ENCODE assay signal across 9 cellular contexts in genomic region chr10:119211176-119211575, GRCh38. TPM values are rescaled to one million over a fixed set of nuclear protein-coding genes. Genes with fewer than 3 reads are reported as not detected.
DNase-seq lines count a peak whose midpoint lies in the region; ATAC-seq lines count a peak whose summit lies in the region.
"Had no signal": no experiment of that assay in that cellular context is flagged by ENCODE, and none has a peak within 500 bp of the region (broad histone marks: within the 10 kb centered on the region; RNA-seq: fewer than 3 reads in every experiment).

No MANE protein-coding gene starts in this region.

- H3K9me3 Mint-ChIP-seq in activated CD4-positive, alpha-beta T cell treated with anti-CD3 and anti-CD28 coated beads, Interleukin-2, amount 10 ng/mL, durations not matched to agents 24 days and 14 days, result no peaks in the 10 kb centered on the region
- no peaks in the 10 kb centered on the region for H3K9me3 Mint-ChIP-seq in activated naive CD8-positive, alpha-beta T cell treated with anti-CD3 and anti-CD28 coated beads for 36 hours
- no peaks in the 10 kb centered on the region for H3K9me3 Mint-ChIP-seq in immature natural killer cell

- H3K27ac Mint-ChIP-seq in activated CD4-positive, alpha-beta T cell treated with anti-CD3 and anti-CD28 coated beads, Interleukin-2, amount 10 ng/mL, durations not matched to agents 24 days and 14 days, result peak overlapping the region; percentile 93
- H3K27ac Mint-ChIP-seq in activated naive CD8-positive, alpha-beta T cell treated with anti-CD3 and anti-CD28 coated beads for 36 hours, result peak overlapping the region; percentile 92
- H3K27ac Mint-ChIP-seq in immature natural killer cell, result peak overlapping the region; percentile 89 to 97 (median 93)

- H3K4me1 Mint-ChIP-seq in activated CD4-positive, alpha-beta T cell treated with anti-CD3 and anti-CD28 coated beads, Interleukin-2, amount 10 ng/mL, durations not matched to agents 24 days and 14 days, result peaks cover 62% of the 10 kb centered on the region
- H3K4me1 Mint-ChIP-seq in activated naive CD8-positive, alpha-beta T cell treated with anti-CD3 and anti-CD28 coated beads for 36 hours, result peaks cover 59% of the 10 kb centered on the region
- peaks cover 64 to 65% of the 10 kb centered on the region in 2 donors for H3K4me1 Mint-ChIP-seq in immature natural killer cell

- H3K27me3 ChIP-seq in subcutaneous abdominal adipose tissue (ENCODE audit: control insufficient read depth in 5 of 5, insufficient read depth in 4 of 5, low read length in 5 of 5), result peaks cover 0 to 3% (median 0%) of the 10 kb centered on the region in 5 donors

- no peaks in the 10 kb centered on the region for H3K27me3 Mint-ChIP-seq in activated CD4-positive, alpha-beta T cell treated with anti-CD3 and anti-CD28 coated beads, Interleukin-2, amount 10 ng/mL, durations not matched to agents 24 days and 14 days
- H3K27me3 Mint-ChIP-seq in activated naive CD8-positive, alpha-beta T cell treated with anti-CD3 and anti-CD28 coated beads for 36 hours, result no peaks in the 10 kb centered on the region
- peaks cover 4 to 14% (median 4%) of the 10 kb centered on the region in 3 donors for H3K27me3 Mint-ChIP-seq in immature natural killer cell (ENCODE audit: low read depth in 3 of 3)

- peak overlapping the region; percentile 13 for H3K27ac ChIP-seq in subcutaneous abdominal adipose tissue (ENCODE audit: low read depth, low read length)

- H3K4me3 ChIP-seq in subcutaneous abdominal adipose tissue (ENCODE audit: low read depth in 1 of 5, low read length in 5 of 5), result no peak overlapping the region

- intact Hi-C loops in activated CD4-positive, alpha-beta T cell treated with anti-CD3 and anti-CD28 coated beads, Interleukin-2, amount 10 ng/mL, durations not matched to agents 24 days and 14 days (cut with micrococcal nuclease), result no loop called here

- peaks cover 0 to 3% (median 0%) of the 10 kb centered on the region in 5 donors for H3K36me3 ChIP-seq in subcutaneous abdominal adipose tissue (ENCODE audit: control insufficient read depth in 5 of 5, insufficient read depth in 5 of 5, low read length in 5 of 5)

- H3K4me1 ChIP-seq in subcutaneous abdominal adipose tissue (ENCODE audit: control insufficient read depth in 5 of 5, insufficient read depth in 5 of 5, low read length in 5 of 5), result peaks cover 2 to 57% (median 48%) of the 10 kb centered on the region in 5 donors

- peaks cover 3% of the 10 kb centered on the region for H3K36me3 Mint-ChIP-seq in activated CD4-positive, alpha-beta T cell treated with anti-CD3 and anti-CD28 coated beads, Interleukin-2, amount 10 ng/mL, durations not matched to agents 24 days and 14 days (ENCODE audit: low read depth)
- peaks cover 5% of the 10 kb centered on the region for H3K36me3 Mint-ChIP-seq in activated naive CD8-positive, alpha-beta T cell treated with anti-CD3 and anti-CD28 coated beads for 36 hours
- no peaks in the 10 kb centered on the region for H3K36me3 Mint-ChIP-seq in immature natural killer cell

- peak overlapping the region; percentile 82 for H3K4me3 Mint-ChIP-seq in activated CD4-positive, alpha-beta T cell treated with anti-CD3 and anti-CD28 coated beads, Interleukin-2, amount 10 ng/mL, durations not matched to agents 24 days and 14 days
- H3K4me3 Mint-ChIP-seq in activated naive CD8-positive, alpha-beta T cell treated with anti-CD3 and anti-CD28 coated beads for 36 hours, result peak overlapping the region; percentile 72
- peak overlapping the region; percentile 33 to 85 (median 75) for H3K4me3 Mint-ChIP-seq in immature natural killer cell

- ATAC-seq in GM21737 (IDR thresholded peaks at IDR 0.05; ENCODE audit: unreplicated experiment), result no peak

- H3K9me3 ChIP-seq in subcutaneous abdominal adipose tissue (ENCODE audit: control insufficient read depth in 5 of 5, low read length in 5 of 5), result no peaks in the 10 kb centered on the region

- H3K9ac ChIP-seq in subcutaneous abdominal adipose tissue (ENCODE audit: low read length in 5 of 5), result peak overlapping the region in 1 of 5 donors; percentile 30

- DNase-seq in activated CD4-positive, alpha-beta T cell treated with anti-CD3 and anti-CD28 coated beads, Interleukin-2, amount 10 ng/mL, durations not matched to agents 24 days and 14 days, result no peak
- DNase-seq in activated CD4-positive, alpha-beta T cell treated with anti-CD3 and anti-CD28 coated beads, Interleukin-2, amount 50 U/mL, for 48 hours, result no peak
- no peak for DNase-seq in activated naive CD8-positive, alpha-beta T cell treated with anti-CD3 and anti-CD28 coated beads for 36 hours
- DNase-seq in immature natural killer cell, result no peak
- DNase-seq in AG08395 (ENCODE audit: low spot score), result no peak
- no peak for DNase-seq in stimulated activated CD4-positive, alpha-beta T cell treated with anti-CD3 and anti-CD28 coated beads, Interleukin-4, amount 100 ng/mL, for 1 hour
- DNase-seq: NCI-H1048 had no signal

RNA-seq across cellular contexts. Expression of gene GRK5, which starts 3.8 kb away (rescaled TPM):
- total RNA-seq in activated CD4-positive, alpha-beta T cell treated with anti-CD3 and anti-CD28 coated beads, Interleukin-2, amount 10 ng/mL, durations not matched to agents 24 days and 14 days, result 25.6 and 27.3 TPM in 2 replicates
- total RNA-seq in activated naive CD8-positive, alpha-beta T cell treated with anti-CD3 and anti-CD28 coated beads for 36 hours, result 10 to 100 TPM; 12.8 TPM
- 10 to 100 TPM in 1 of 3 donors, 1 to 10 TPM in 2; 2.1 to 12.4 (median 3.3) TPM for polyA plus RNA-seq in immature natural killer cell

RNA-seq across cellular contexts. Expression of gene PRDX3, which starts 32.6 kb away (rescaled TPM):
- total RNA-seq in activated CD4-positive, alpha-beta T cell treated with anti-CD3 and anti-CD28 coated beads, Interleukin-2, amount 10 ng/mL, durations not matched to agents 24 days and 14 days, result 179 and 180 TPM in 2 replicates
- total RNA-seq in activated naive CD8-positive, alpha-beta T cell treated with anti-CD3 and anti-CD28 coated beads for 36 hours, result 100 to 1,000 TPM; 232 to 249 TPM
- 10 to 100 TPM; 61.6 to 99.8 (median 76.5) TPM for polyA plus RNA-seq in immature natural killer cell

RNA-seq across cellular contexts. Expression of gene SFXN4, which starts 45.7 kb away (rescaled TPM):
- 58.1 and 63.0 TPM in 2 replicates for total RNA-seq in activated CD4-positive, alpha-beta T cell treated with anti-CD3 and anti-CD28 coated beads, Interleukin-2, amount 10 ng/mL, durations not matched to agents 24 days and 14 days
- 10 to 100 TPM; 63.4 to 63.8 TPM for total RNA-seq in activated naive CD8-positive, alpha-beta T cell treated with anti-CD3 and anti-CD28 coated beads for 36 hours
- polyA plus RNA-seq in immature natural killer cell, result 10 to 100 TPM; 11.6 to 15.7 (median 12.6) TPM
